Comparison of ENCODE assay signal across 15 cellular contexts in the genomic region with DNA sequence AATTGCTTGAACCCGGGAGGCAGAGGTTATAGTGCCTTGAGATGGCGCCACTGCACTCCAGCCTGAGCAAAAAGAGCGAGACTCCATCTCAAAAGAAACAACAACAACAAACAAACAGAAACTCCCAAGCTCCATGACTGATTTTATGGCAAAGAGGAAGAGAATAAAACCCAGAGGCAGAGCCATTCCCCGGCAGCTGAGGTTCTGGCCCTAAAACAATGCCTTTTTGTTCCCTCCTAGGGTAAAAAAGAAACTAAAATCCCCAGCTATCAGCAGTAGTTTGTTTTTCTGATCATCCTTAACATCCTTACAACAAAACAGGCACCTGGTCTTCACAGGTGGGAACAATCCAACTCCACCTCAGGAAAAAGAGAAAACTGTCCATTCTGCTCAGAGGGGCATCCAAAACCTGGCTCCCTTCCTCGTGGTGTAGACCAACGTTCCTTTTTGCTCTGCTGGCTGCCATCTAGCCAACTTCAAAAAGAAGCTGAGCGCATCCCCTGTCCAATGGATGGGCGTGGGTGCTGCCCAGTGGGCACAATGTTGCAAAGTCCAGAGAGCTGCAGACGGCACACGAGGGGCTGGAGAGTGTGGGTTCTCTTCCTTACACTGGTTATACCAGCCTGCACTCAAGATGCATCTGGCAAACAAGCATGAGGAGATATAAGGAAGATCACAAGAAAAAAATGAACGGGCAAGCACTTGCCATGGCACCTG. TPM values are rescaled to one million over a fixed set of nuclear protein-coding genes. Genes with fewer than 3 reads are reported as not detected.
DNase-seq lines count a peak whose midpoint lies in the region; ATAC-seq and TF ChIP-seq lines count a peak whose summit lies in the region.
"Had no signal": no experiment of that assay in that cellular context is flagged by ENCODE, and none has a peak within 500 bp of the region (broad histone marks: within the 10 kb centered on the region; RNA-seq: fewer than 3 reads in every experiment).

No MANE protein-coding gene starts in this region.

- H3K4me1 Mint-ChIP-seq in natural killer cell, result peaks cover 37 to 50% of the 10 kb centered on the region in 2 donors
- peaks cover 19 to 38% of the 10 kb centered on the region in 2 donors for H3K4me1 Mint-ChIP-seq in natural killer cell treated with Interleukin-12 subunit alpha and Interleukin-12 subunit beta and Interleukin-15 and Interleukin-18, amount 100 ng/mL, for 72 hours (ENCODE audit: low read depth in 2 of 2)

- H3K27me3 Mint-ChIP-seq in natural killer cell (ENCODE audit: low read depth in 2 of 2), result no peaks in the 10 kb centered on the region
- no peaks in the 10 kb centered on the region for H3K27me3 Mint-ChIP-seq in natural killer cell treated with Interleukin-12 subunit alpha and Interleukin-12 subunit beta and Interleukin-15 and Interleukin-18, amount 100 ng/mL, for 72 hours
- H3K27me3 Mint-ChIP-seq: IgD-negative memory B cell had no signal

- 70 to 73% (median 72%) methylated on average over 11 of the region's 11 CpGs for WGBS in psoas muscle, 3 donors

- TF ChIP-seq CTCF in natural killer cell (IDR thresholded peaks at IDR 0.05), result no peak
- no peak for TF ChIP-seq CTCF in psoas muscle (IDR thresholded peaks at IDR 0.05)

- no peaks in the 10 kb centered on the region for H3K9me3 Mint-ChIP-seq in natural killer cell
- no peaks in the 10 kb centered on the region for H3K9me3 Mint-ChIP-seq in natural killer cell treated with Interleukin-12 subunit alpha and Interleukin-12 subunit beta and Interleukin-15 and Interleukin-18, amount 100 ng/mL, for 72 hours
- H3K9me3 Mint-ChIP-seq: IgD-negative memory B cell had no signal

- no peak for DNase-seq in natural killer cell
- DNase-seq in natural killer cell treated with Interleukin-12 subunit alpha and Interleukin-12 subunit beta and Interleukin-15 and Interleukin-18, amount 100 ng/mL, for 72 hours (ENCODE audit: low spot score), result no peak
- peak in 6 of 61 donors; percentile 9 to 38 (median 29) for DNase-seq in caudate nucleus (lab: John Stamatoyannopoulos, UW)
- DNase-seq in midbrain (lab: John Stamatoyannopoulos, UW), result peak; percentile 25
- no peak for DNase-seq in cerebellar nuclear complex (lab: John Stamatoyannopoulos, UW)
- no peak for DNase-seq in psoas muscle
- DNase-seq: central memory CD4-positive, alpha-beta T cell; erythroblast; mesenchymal stem cell; NCI-H1048; ovary; PC-9 had no signal

- no peaks in the 10 kb centered on the region for H3K4me1 ChIP-seq in psoas muscle

- no peaks in the 10 kb centered on the region for H3K36me3 Mint-ChIP-seq in natural killer cell
- no peaks in the 10 kb centered on the region for H3K36me3 Mint-ChIP-seq in natural killer cell treated with Interleukin-12 subunit alpha and Interleukin-12 subunit beta and Interleukin-15 and Interleukin-18, amount 100 ng/mL, for 72 hours
- H3K36me3 Mint-ChIP-seq: IgD-negative memory B cell had no signal

- peaks cover 0 to 5% of the 10 kb centered on the region in 2 donors for H3K36me3 ChIP-seq in psoas muscle (ENCODE audit: insufficient read depth in 1 of 2, low read depth in 1 of 2)
- H3K36me3 ChIP-seq: ovary had no signal

- no peaks in the 10 kb centered on the region for H3K27me3 ChIP-seq in psoas muscle (ENCODE audit: insufficient read depth in 3 of 3, low read length in 2 of 3)
- H3K27me3 ChIP-seq: ovary had no signal

- intact Hi-C loops in natural killer cell (cut with micrococcal nuclease), result no loop called here
- intact Hi-C loops in psoas muscle (cut with DNase I), result no loop called here

- no peak for ATAC-seq in natural killer cell
- no peak for ATAC-seq in natural killer cell treated with Interleukin-12 subunit alpha and Interleukin-12 subunit beta and Interleukin-15 and Interleukin-18, amount 100 ng/mL, for 72 hours
- no peak for ATAC-seq in HG03108 (IDR thresholded peaks at IDR 0.05; ENCODE audit: unreplicated experiment)
- ATAC-seq in psoas muscle, result no peak
- no peak for ATAC-seq in GM21723 (IDR thresholded peaks at IDR 0.05; ENCODE audit: unreplicated experiment)

- no peak overlapping the region for H3K4me3 ChIP-seq in psoas muscle
- H3K4me3 ChIP-seq: ovary, PC-9 had no signal

- peak overlapping the region; percentile 89 for H3K27ac ChIP-seq in caudate nucleus (ENCODE audit: low read depth, low read length)
- H3K27ac ChIP-seq in psoas muscle, result no peak overlapping the region
- H3K27ac ChIP-seq: ovary, PC-9 had no signal

- H3K27ac Mint-ChIP-seq in natural killer cell, result peak overlapping the region; percentile 58 to 69
- peak overlapping the region in 1 of 2 donors; percentile 62 for H3K27ac Mint-ChIP-seq in natural killer cell treated with Interleukin-12 subunit alpha and Interleukin-12 subunit beta and Interleukin-15 and Interleukin-18, amount 100 ng/mL, for 72 hours

- H3K4me3 Mint-ChIP-seq in natural killer cell, result no peak overlapping the region
- H3K4me3 Mint-ChIP-seq in natural killer cell treated with Interleukin-12 subunit alpha and Interleukin-12 subunit beta and Interleukin-15 and Interleukin-18, amount 100 ng/mL, for 72 hours, result no peak overlapping the region
- H3K4me3 Mint-ChIP-seq: IgD-negative memory B cell had no signal

- no peaks in the 10 kb centered on the region for H3K9me3 ChIP-seq in psoas muscle
- H3K9me3 ChIP-seq: ovary had no signal

RNA-seq across cellular contexts. Expression of a gene that starts 54.6 kb away (rescaled TPM):
- total RNA-seq in natural killer cell (1 to 10 TPM; 5.8 to 8.5 (median 7.6) TPM), psoas muscle (10 to 100 TPM in 2 of 4 donors, 1 to 10 TPM in 2; 8.0 to 18.0 (median 10.1) TPM)
- 10 to 100 TPM; 10.0 to 14.9 TPM for total RNA-seq in natural killer cell treated with Interleukin-12 subunit alpha and Interleukin-12 subunit beta and Interleukin-15 and Interleukin-18, amount 100 ng/mL, for 72 hours
- polyA plus RNA-seq in psoas muscle, result 10 to 100 TPM; 18.6 to 25.8 (median 24.4) TPM

RNA-seq across cellular contexts. Expression of a gene that starts 54.8 kb away (rescaled TPM):
- total RNA-seq in natural killer cell (10 to 100 TPM; 25.5 to 31.9 (median 28.9) TPM), psoas muscle (10 to 100 TPM; 30.3 to 52.2 (median 36.3) TPM)
- total RNA-seq in natural killer cell treated with Interleukin-12 subunit alpha and Interleukin-12 subunit beta and Interleukin-15 and Interleukin-18, amount 100 ng/mL, for 72 hours, result 10 to 100 TPM; 29.6 to 37.7 TPM
- polyA plus RNA-seq in psoas muscle, result 10 to 100 TPM; 24.6 to 29.0 (median 28.1) TPM
